10 cellular contexts compared by ENCODE assay signal in genomic region chr1:108830119-108831008, GRCh38. TPM values are rescaled to one million over a fixed set of nuclear protein-coding genes. Genes with fewer than 3 reads are reported as not detected.
DNase-seq lines count a peak whose midpoint lies in the region; ATAC-seq and TF ChIP-seq lines count a peak whose summit lies in the region.
"Had no signal": no experiment of that assay in that cellular context is flagged by ENCODE, and none has a peak within 500 bp of the region (broad histone marks: within the 10 kb centered on the region; RNA-seq: fewer than 3 reads in every experiment).

No MANE protein-coding gene starts in this region.

- H3K36me3 ChIP-seq in HEK293 (ENCODE audit: control insufficient read depth in 2 of 2, insufficient read depth in 1 of 2, low read length in 2 of 2) (no peaks in the 10 kb centered on the region), adrenal gland (replicated peaks in 1 of 2) (no peaks in the 10 kb centered on the region), left ventricle myocardium inferior (no peaks in the 10 kb centered on the region), skeletal muscle tissue (ENCODE audit: control insufficient read depth in 3 of 3, insufficient read depth in 3 of 3, low read length in 3 of 3) (no peaks in the 10 kb centered on the region)

- intact Hi-C loops in adrenal gland (cut with DNase I) (no loop called here), left ventricle myocardium inferior (cut with micrococcal nuclease) (no loop called here)

- no peaks in the 10 kb centered on the region for H3K27me3 ChIP-seq in adrenal gland
- no peaks in the 10 kb centered on the region for H3K27me3 ChIP-seq in left ventricle myocardium inferior (ENCODE audit: low read depth)
- no peaks in the 10 kb centered on the region for H3K27me3 ChIP-seq in skeletal muscle tissue (ENCODE audit: control insufficient read depth in 3 of 3, insufficient read depth in 3 of 3, low read length in 3 of 3)

- DNase-seq in adrenal gland (peak; percentile 62 to 90 (median 86)), left ventricle myocardium inferior (peak; percentile 83), NCI-H1694 treated with DMSO at 0.1 percent for 48 hours (lab: John Stamatoyannopoulos, UW) (no peak), NCI-H226 (no peak)
- DNase-seq: naive B cell had no signal

- peak overlapping the region; percentile 34 to 72 (median 66) for H3K9ac ChIP-seq in skeletal muscle tissue (ENCODE audit: low read depth in 1 of 3, low read length in 3 of 3)
- H3K9ac ChIP-seq: KMS-11 had no signal

- peak in 1 of 2 donors; percentile 66 for TF ChIP-seq POLR2A in adrenal gland (IDR thresholded peaks at IDR 0.05)

- ATAC-seq in GM21786 (IDR thresholded peaks at IDR 0.05; ENCODE audit: unreplicated experiment) (no peak), GM21528 (IDR thresholded peaks at IDR 0.05; ENCODE audit: low FRiP score, unreplicated experiment) (no peak)

- no peaks in the 10 kb centered on the region for H3K4me1 ChIP-seq in HEK293 (ENCODE audit: control insufficient read depth, insufficient read depth, low read length)
- H3K4me1 ChIP-seq in adrenal gland (replicated peaks in 1 of 2) = peaks cover 3 to 20% of the 10 kb centered on the region in 2 donors
- H3K4me1 ChIP-seq in left ventricle myocardium inferior = peaks cover 39% of the 10 kb centered on the region
- peaks cover 26 to 29% (median 29%) of the 10 kb centered on the region in 3 donors for H3K4me1 ChIP-seq in skeletal muscle tissue (ENCODE audit: control insufficient read depth in 3 of 3, insufficient read depth in 3 of 3, low read length in 3 of 3)

- no peak overlapping the region for H3K27ac ChIP-seq in HEK293 (ENCODE audit: extremely low read depth, low read depth, low read length)
- H3K27ac ChIP-seq in adrenal gland = peak overlapping the region in 4 of 5 donors; percentile 61 to 92 (median 79)
- peak overlapping the region; percentile 81 for H3K27ac ChIP-seq in left ventricle myocardium inferior (replicated peaks)
- peak overlapping the region; percentile 86 for H3K27ac ChIP-seq in skeletal muscle tissue (ENCODE audit: low read depth, low read length)
- H3K27ac ChIP-seq: KMS-11 had no signal

- H3K9me3 ChIP-seq in HEK293 (ENCODE audit: control insufficient read depth, insufficient read depth, low read depth, low read length) (no peaks in the 10 kb centered on the region), adrenal gland (replicated peaks in 1 of 3) (no peaks in the 10 kb centered on the region), left ventricle myocardium inferior (replicated peaks) (no peaks in the 10 kb centered on the region), skeletal muscle tissue (ENCODE audit: control insufficient read depth in 3 of 3, low read length in 3 of 3) (no peaks in the 10 kb centered on the region)

- POLR2A ChIA-PET in HEK293 (lab: Yijun Ruan, JAX) = no interaction called here

- 40 to 48% (median 43%) methylated on average over 17 to 20 of the region's 20 CpGs for WGBS in adrenal gland, 4 donors

- CTCF ChIA-PET in HEK293 (lab: Yijun Ruan, JAX) = interaction anchor here (0.7 to 10.7 kb wide), 6 partner anchors 8 to 270 kb away, joined by 3 to 199 read pairs (median 18); no protein-coding TSS in a partner anchor

- H3K4me3 ChIP-seq in HEK293 (ENCODE audit: low read depth, low read length) (no peak overlapping the region), adrenal gland (peak overlapping the region in 1 of 4 donors; percentile 46), left ventricle myocardium inferior (peak overlapping the region; percentile 22), skeletal muscle tissue (ENCODE audit: low read length in 3 of 3) (peak overlapping the region; percentile 57 to 68 (median 67))

- no peak for TF ChIP-seq CTCF in HEK293 (tag by site-specific recombination; IDR thresholded peaks at IDR 0.05)
- no peak for TF ChIP-seq CTCF in adrenal gland (IDR thresholded peaks at IDR 0.05)
- TF ChIP-seq CTCF in left ventricle myocardium inferior (IDR thresholded peaks at IDR 0.05; ENCODE audit: borderline replicate concordance) = no peak

TF ChIP-seq in HEK293, 187 proteins besides CTCF, POLR2A, EP300 and RAD21:
- TF ChIP-seq ZIC2 (tag by site-specific recombination; IDR thresholded peaks at IDR 0.05) (peak; percentile 92), ZFHX2 (tag by site-specific recombination; conservative IDR thresholded peaks at IDR 0.05) (peak; percentile 42; the same call in 1 of the 2 replicates), ZNF19 (tag by site-specific recombination; IDR thresholded peaks at IDR 0.05; ENCODE audit: low read depth) (no peak), ZBTB11 (tag by site-specific recombination; conservative IDR thresholded peaks at IDR 0.05; ENCODE audit: low read depth) (no peak), TRIM28 (IDR thresholded peaks at IDR 0.05; ENCODE audit: borderline replicate concordance, low read length) (peak; percentile 78; the same call in 1 of the 2 replicates), ZXDB (tag by site-specific recombination; IDR thresholded peaks at IDR 0.05) (no peak)
TF ChIP-seq in HEK293: peak in this region for 3.

RNA-seq across cellular contexts. Expression of gene AKNAD1, which starts 26.5 kb away (rescaled TPM):
- total RNA-seq in adrenal gland (1 to 10 TPM in 4 of 8 donors, under 1 TPM in 2, not detected in 2; 0.46 to 2.6 (median 1.3) TPM), left ventricle myocardium inferior (not detected), skeletal muscle tissue (under 0.01 TPM)
- polyA plus RNA-seq in adrenal gland = 1 to 10 TPM in 2 of 3 donors, under 1 TPM in 1; 0.35 to 8.5 (median 3.3) TPM

RNA-seq across cellular contexts. Expression of gene GPSM2, which starts 46.4 kb away (rescaled TPM):
- total RNA-seq in adrenal gland = 10 to 100 TPM in 3 of 8 donors, 1 to 10 TPM in 5; 1.9 to 22.9 (median 6.9) TPM
- 1 to 10 TPM; 1.4 to 4.3 (median 3.7) TPM for polyA plus RNA-seq in adrenal gland
- total RNA-seq in left ventricle myocardium inferior = 2.5 TPM
- total RNA-seq in skeletal muscle tissue = 67.3 TPM

Comparison
In these comparisons a context has a peak if more than half of its experiments do, and no peak if none do; other contexts are left out.
1. DNase-seq: peak in adrenal gland (7 of 7) and left ventricle myocardium inferior (single experiment); none in NCI-H1694 treated with DMSO at 0.1 percent for 48 hours (single experiment) and NCI-H226 (single experiment).